17 cellular contexts compared by ENCODE assay signal in genomic region chr4:6229095-6229494, GRCh38. TPM values are rescaled to one million over a fixed set of nuclear protein-coding genes. Genes with fewer than 3 reads are reported as not detected.
A peak's percentile ranks its signal among the peaks of the same experiment; 100 is the strongest.
DNase-seq lines count a peak whose midpoint lies in the region; ATAC-seq and TF ChIP-seq lines count a peak whose summit lies in the region.
"Had no signal": no experiment of that assay in that cellular context is flagged by ENCODE, and none has a peak within 500 bp of the region (broad histone marks: within the 10 kb centered on the region; RNA-seq: fewer than 3 reads in every experiment).

No MANE protein-coding gene starts in this region.

- peaks cover 0 to 1% (median 0%) of the 10 kb centered on the region in 3 donors for H3K4me1 Mint-ChIP-seq in CD8-positive, alpha-beta memory T cell
- H3K4me1 Mint-ChIP-seq: CD4-positive, alpha-beta memory T cell had no signal

- H3K4me3 ChIP-seq in dorsolateral prefrontal cortex: peak overlapping the region in 1 of 59 donors; percentile 5
- no peak overlapping the region for H3K4me3 ChIP-seq in CD8-positive, alpha-beta memory T cell (ENCODE audit: low read length)

- DNase-seq in NCI-H1417 (lab: John Stamatoyannopoulos, UW) (peak in 2 of 3 experiments; percentile 8 to 48), NCI-H1417 treated with DMSO at 0.1 percent for 48 hours (lab: John Stamatoyannopoulos, UW) (no peak), dorsolateral prefrontal cortex (peak in 9 of 10 donors; percentile 45 to 80 (median 74)), medulla oblongata (ENCODE audit: extremely low spot score) (peak; percentile 92), superior temporal gyrus (ENCODE audit: extremely low spot score) (peak; percentile 81), GM10266 (ENCODE audit: extremely low spot score) (no peak)
- no peak for DNase-seq in CD8-positive, alpha-beta memory T cell
- DNase-seq: activated CD4-positive, alpha-beta T cell treated with anti-CD3 and anti-CD28 coated beads for 4 hours; CD4-positive, alpha-beta memory T cell; effector CD4-positive, alpha-beta T cell; NCI-H2081 treated with DMSO at 0.1 percent for 48 hours; NK-92 treated with Interleukin-12 subunit alpha and Interleukin-12 subunit beta, amount 100 ng/mL, for 24 hours had no signal

- H3K4me1 ChIP-seq in CD8-positive, alpha-beta memory T cell (ENCODE audit: insufficient read depth, low read length): no peaks in the 10 kb centered on the region

- TF ChIP-seq CTCF in dorsolateral prefrontal cortex (IDR thresholded peaks at IDR 0.05 in 54 of 56, conservative IDR thresholded peaks at IDR 0.05 in 2 of 56; ENCODE audit: low read depth in 1 of 56, partially characterized antibody in 56 of 56) (peak in 42 of 56 donors; percentile 13 to 64 (median 32)), GM10266 (IDR thresholded peaks at IDR 0.05; ENCODE audit: control insufficient read depth, insufficient read depth, low read depth, missing control alignments) (no peak)

- H3K27ac Mint-ChIP-seq in CD8-positive, alpha-beta memory T cell: peak overlapping the region in 1 of 8 donors; percentile 56
- H3K27ac Mint-ChIP-seq: activated naive CD4-positive, alpha-beta T cell treated with anti-CD3 and anti-CD28 coated beads, Interleukin-2, amount 50 U/mL, for 72 hours; CD4-positive, alpha-beta memory T cell; T-helper 2 cell treated with Interferon-gamma antibody and Interleukin-4, amounts not matched to agents 5 μg/mL and 100 μg/mL, for 36 hours had no signal

- POLR2A ChIA-PET in CD8-positive, alpha-beta memory T cell (lab: Charles Lee): no interaction called here

- no peaks in the 10 kb centered on the region for H3K9me3 Mint-ChIP-seq in CD8-positive, alpha-beta memory T cell
- H3K9me3 Mint-ChIP-seq: activated naive CD4-positive, alpha-beta T cell treated with anti-CD3 and anti-CD28 coated beads, Interleukin-2, amount 50 U/mL, for 72 hours; T-helper 2 cell treated with Interferon-gamma antibody and Interleukin-4, amounts not matched to agents 5 μg/mL and 100 μg/mL, for 36 hours had no signal

- peaks cover 0 to 19% of the 10 kb centered on the region in 2 donors for H3K27me3 Mint-ChIP-seq in CD8-positive, alpha-beta memory T cell

- ATAC-seq in GM19463 (IDR thresholded peaks at IDR 0.05; ENCODE audit: unreplicated experiment): no peak
- ATAC-seq: activated naive CD4-positive, alpha-beta T cell treated with anti-CD3 and anti-CD28 coated beads, Interleukin-2, amount 50 U/mL, for 72 hours had no signal

- H3K36me3 ChIP-seq in CD8-positive, alpha-beta memory T cell (ENCODE audit: insufficient read depth, low read length): no peaks in the 10 kb centered on the region

- CTCF ChIA-PET in CD8-positive, alpha-beta memory T cell (lab: Charles Lee): interaction anchor here (1.2 to 1.7 kb wide), 2 partner anchors 21 to 95 kb away, joined by 3 to 4 read pairs; no protein-coding TSS in a partner anchor

- H3K27ac ChIP-seq in dorsolateral prefrontal cortex: peak overlapping the region in 3 of 59 donors; percentile 4 to 18 (median 6)
- H3K27ac ChIP-seq in CD8-positive, alpha-beta memory T cell (ENCODE audit: low read depth, low read length): no peak overlapping the region

- H3K36me3 Mint-ChIP-seq in CD8-positive, alpha-beta memory T cell: no peaks in the 10 kb centered on the region
- H3K36me3 Mint-ChIP-seq: activated naive CD4-positive, alpha-beta T cell treated with anti-CD3 and anti-CD28 coated beads, Interleukin-2, amount 50 U/mL, for 72 hours; CD4-positive, alpha-beta memory T cell had no signal

- H3K9me3 ChIP-seq in CD8-positive, alpha-beta memory T cell (ENCODE audit: low read length): no peaks in the 10 kb centered on the region

- intact Hi-C loops in dorsolateral prefrontal cortex (cut with DNase I): no loop called here

- H3K27me3 ChIP-seq in dorsolateral prefrontal cortex: no peaks in the 10 kb centered on the region
- H3K27me3 ChIP-seq in CD8-positive, alpha-beta memory T cell (ENCODE audit: insufficient read depth, low read length, poor library complexity, severe bottlenecking): no peaks in the 10 kb centered on the region

- no peak overlapping the region for H3K4me3 Mint-ChIP-seq in CD8-positive, alpha-beta memory T cell
- H3K4me3 Mint-ChIP-seq: CD4-positive, alpha-beta memory T cell; T-helper 2 cell treated with Interferon-gamma antibody and Interleukin-4, amounts not matched to agents 5 μg/mL and 100 μg/mL, for 36 hours had no signal

RNA-seq across cellular contexts. Expression of gene JAKMIP1, which starts 28.7 kb away (rescaled TPM):
- total RNA-seq in dorsolateral prefrontal cortex: 10 to 100 TPM; 18.9 to 84.4 (median 55.8) TPM
- 10 to 100 TPM; 12.7 to 14.2 TPM for total RNA-seq in CD8-positive, alpha-beta memory T cell
- polyA plus RNA-seq in CD8-positive, alpha-beta memory T cell: 26.1 TPM
- total RNA-seq: HT-29, M059J had no signal

RNA-seq across cellular contexts. Expression of gene WFS1, which starts 40.6 kb away (rescaled TPM):
- total RNA-seq in dorsolateral prefrontal cortex: 100 to 1,000 TPM in 2 of 120 experiments, 10 to 100 TPM in 118; 39.0 to 119 (median 62.4) TPM
- 1 to 10 TPM; 5.1 TPM for total RNA-seq in CD8-positive, alpha-beta memory T cell
- polyA plus RNA-seq in CD8-positive, alpha-beta memory T cell: 3.4 TPM

Comparison
In these comparisons a context has a peak if more than half of its experiments do, and no peak if none do; other contexts are left out.
1. DNase-seq: peak in NCI-H1417 (2 of 3), dorsolateral prefrontal cortex (9 of 10), medulla oblongata (single experiment) and superior temporal gyrus (single experiment); none in NCI-H1417 treated with DMSO at 0.1 percent for 48 hours (single experiment), CD8-positive, alpha-beta memory T cell (0 of 5) and GM10266 (single experiment).
2. RNA of gene WFS1, which starts 40.6 kb away (total RNA-seq): 39.0 to 119 TPM in dorsolateral prefrontal cortex; 5.1 TPM in CD8-positive, alpha-beta memory T cell; every median in the first group is over 4 times any median in the second.